8 cellular contexts compared by ENCODE assay signal in the genomic region with DNA sequence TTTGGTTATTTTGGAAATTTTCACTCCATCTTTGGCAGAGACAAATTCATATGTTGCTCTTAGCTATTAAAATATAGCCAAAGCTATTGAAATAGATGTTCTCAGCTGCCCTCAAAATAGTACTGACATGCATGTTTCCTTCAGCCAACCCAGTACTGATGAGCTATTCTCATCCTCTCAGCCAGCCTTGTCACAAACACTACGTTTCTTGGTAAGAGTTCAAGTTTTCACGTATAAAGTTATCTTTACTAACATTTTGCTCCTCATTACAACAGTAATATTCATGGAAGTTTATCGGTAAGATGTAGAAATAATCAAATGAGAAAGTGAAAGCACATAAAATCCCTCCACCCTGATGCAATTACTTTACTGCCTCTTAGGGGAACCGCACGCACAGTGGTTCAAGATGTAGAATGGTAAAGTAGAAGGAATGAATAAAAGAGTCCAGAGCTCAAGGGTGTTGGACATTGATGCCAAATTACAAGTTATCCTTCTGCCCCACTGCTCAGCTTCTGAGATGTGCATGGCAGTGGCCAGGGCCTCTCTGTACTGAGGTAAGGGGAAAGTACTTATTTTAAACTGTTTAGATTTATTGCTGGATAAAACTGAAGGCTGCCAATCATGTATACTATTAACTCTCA. TPM values are rescaled to one million over a fixed set of nuclear protein-coding genes. Genes with fewer than 3 reads are reported as not detected.
DNase-seq lines count a peak whose midpoint lies in the region; ATAC-seq and TF ChIP-seq lines count a peak whose summit lies in the region.

No MANE protein-coding gene starts in this region.

- H3K9me3 ChIP-seq in neutrophil = no peaks in the 10 kb centered on the region

- ATAC-seq in GM21723 (IDR thresholded peaks at IDR 0.05; ENCODE audit: unreplicated experiment) = peak; percentile 76

- DNase-seq in GM10266 (ENCODE audit: extremely low spot score) = peak; percentile 39
- peak; percentile 55 for DNase-seq in NOMO-1 treated with DMSO at 0.1 percent for 48 hours (lab: John Stamatoyannopoulos, UW; ENCODE audit: unreplicated experiment)
- DNase-seq in dorsolateral prefrontal cortex = no peak
- no peak for DNase-seq in OCI-M2 (lab: John Stamatoyannopoulos, UW; ENCODE audit: unreplicated experiment)
- DNase-seq in C1 segment of cervical spinal cord (lab: John Stamatoyannopoulos, UW) = no peak
- no peak for DNase-seq in NCI-H1105 (lab: John Stamatoyannopoulos, UW)

- H3K27ac ChIP-seq in dorsolateral prefrontal cortex (peak overlapping the region in 42 of 59 donors; percentile 1 to 69 (median 48)), neutrophil (peak overlapping the region; percentile 74)

- H3K4me3 ChIP-seq in dorsolateral prefrontal cortex (peak overlapping the region; percentile 2 to 63 (median 47)), neutrophil (ENCODE audit: low read depth in 1 of 2, low read length in 1 of 2) (peak overlapping the region; percentile 2 to 66)

- H3K27me3 ChIP-seq in dorsolateral prefrontal cortex = no peaks in the 10 kb centered on the region
- H3K27me3 ChIP-seq in neutrophil = no peaks in the 10 kb centered on the region

- TF ChIP-seq CTCF in GM10266 (IDR thresholded peaks at IDR 0.05; ENCODE audit: control insufficient read depth, insufficient read depth, low read depth, missing control alignments) (no peak), dorsolateral prefrontal cortex (IDR thresholded peaks at IDR 0.05 in 54 of 56, conservative IDR thresholded peaks at IDR 0.05 in 2 of 56; ENCODE audit: low read depth in 1 of 56, partially characterized antibody in 56 of 56) (peak in 3 of 56 donors; percentile 1 to 12 (median 7)), neutrophil (IDR thresholded peaks at IDR 0.05) (no peak)

- no peaks in the 10 kb centered on the region for H3K36me3 ChIP-seq in neutrophil

- intact Hi-C loops in dorsolateral prefrontal cortex (cut with DNase I) = no loop called here

- H3K4me1 ChIP-seq in neutrophil (ENCODE audit: control insufficient read depth in 1 of 2, insufficient read depth in 1 of 2, low read depth in 1 of 2, low read length in 1 of 2) = peaks cover 0 to 12% of the 10 kb centered on the region in 2 experiments

RNA-seq across cellular contexts. Expression of a gene that starts 20.7 kb away (rescaled TPM):
- 10 to 100 TPM in 1 of 120 experiments, 1 to 10 TPM in 118, under 1 TPM in 1; 0.64 to 10.0 (median 2.6) TPM for total RNA-seq in dorsolateral prefrontal cortex

Comparison
In these comparisons a context has a peak if more than half of its experiments do, and no peak if none do; other contexts are left out.
1. DNase-seq: peak in GM10266 (single experiment) and NOMO-1 treated with DMSO at 0.1 percent for 48 hours (single experiment); none in dorsolateral prefrontal cortex (0 of 10), OCI-M2 (single experiment), C1 segment of cervical spinal cord (0 of 14) and NCI-H1105 (single experiment).